Comparison of ENCODE assay signal across 8 cellular contexts in the genomic region with DNA sequence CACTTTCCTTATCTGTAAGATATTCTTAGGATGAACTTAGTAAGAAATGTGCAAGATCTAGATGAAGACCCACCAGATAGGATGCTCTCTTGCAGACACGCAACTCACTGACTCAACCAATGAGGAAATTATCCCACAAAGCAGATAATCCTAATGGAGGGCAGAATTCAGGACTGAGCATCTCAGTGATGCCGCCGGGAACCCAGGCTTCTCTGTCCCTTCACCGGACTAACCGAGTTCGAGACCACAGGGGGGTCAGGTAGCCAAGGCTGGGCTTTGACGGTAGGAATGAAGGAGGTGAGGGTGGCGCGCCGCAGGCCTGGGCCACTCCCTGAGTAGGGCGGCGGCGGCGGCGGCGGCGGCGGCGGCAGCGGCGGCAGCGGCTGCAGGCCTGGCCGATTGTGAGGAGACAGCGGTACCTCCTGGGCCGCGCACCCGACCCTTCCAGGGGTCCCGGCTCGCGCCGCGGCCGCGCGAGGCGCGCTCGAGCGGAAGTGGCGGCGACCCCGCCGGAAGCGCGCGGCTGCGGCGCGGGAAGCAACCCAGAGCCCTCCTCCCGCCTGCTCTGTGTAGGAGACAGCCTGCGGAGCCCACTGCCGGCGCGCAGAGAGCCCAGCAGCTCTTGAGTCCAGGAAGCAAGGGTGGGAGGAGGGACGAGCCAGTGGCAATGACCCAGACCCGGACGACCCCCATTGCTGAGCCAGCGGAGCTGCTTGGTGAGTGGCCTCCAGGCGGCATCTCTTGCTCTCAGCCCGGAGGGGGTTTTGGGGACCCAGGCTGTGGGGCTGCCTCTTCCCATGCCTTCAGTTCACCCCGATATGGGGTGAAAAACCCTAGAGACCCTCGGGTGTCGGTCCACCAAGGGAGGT. TPM values are rescaled to one million over a fixed set of nuclear protein-coding genes. Genes with fewer than 3 reads are reported as not detected.
DNase-seq lines count a peak whose midpoint lies in the region; ATAC-seq and TF ChIP-seq lines count a peak whose summit lies in the region.

A gene with protein sequence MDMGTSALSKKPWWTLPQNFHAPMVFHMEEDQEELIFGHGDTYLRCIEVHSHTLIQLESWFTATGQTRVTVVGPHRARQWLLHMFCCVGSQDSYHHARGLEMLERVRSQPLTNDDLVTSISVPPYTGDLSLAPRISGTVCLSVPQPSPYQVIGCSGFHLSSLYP (minus strand): TSS at position 496 of the 869 bp plus-strand sequence. CDS start 20,679 bp downstream, outside the sequence.

- H3K4me3 ChIP-seq in mucosa of rectum (ENCODE audit: low read length in 2 of 2) = peak within 1 kb of the TSS; percentile 76 to 81

- H3K36me3 Mint-ChIP-seq in activated CD8-positive, alpha-beta T cell treated with anti-CD3 and anti-CD28 coated beads, Interleukin-2, amount 10 ng/mL, durations not matched to agents 7 days and 5 days (ENCODE audit: low read depth) = peaks cover 29% of the 10 kb centered on the region
- H3K36me3 Mint-ChIP-seq in endothelial cell (ENCODE audit: low read depth, unreplicated experiment) = no peaks in the 10 kb centered on the region

- peak within 1 kb of the TSS; percentile 81 for H3K27ac Mint-ChIP-seq in activated CD8-positive, alpha-beta T cell treated with anti-CD3 and anti-CD28 coated beads, Interleukin-2, amount 10 ng/mL, durations not matched to agents 7 days and 5 days
- H3K27ac Mint-ChIP-seq in endothelial cell (ENCODE audit: unreplicated experiment) = no peak within 1 kb of the TSS

- TF ChIP-seq CTCF in endothelial cell (IDR thresholded peaks at IDR 0.05; ENCODE audit: unreplicated experiment) = no peak

- POLR2A ChIA-PET in activated CD8-positive, alpha-beta T cell treated with anti-CD3 and anti-CD28 coated beads, Interleukin-2, amount 10 ng/mL, durations not matched to agents 7 days and 5 days (lab: Charles Lee) = interaction anchor here (0.6 to 1.1 kb wide), 2 partner anchors 30 to 61 kb away, joined by 3 read pairs; no protein-coding TSS in a partner anchor

- DNase-seq in AG20443 (ENCODE audit: low spot score) (peak; percentile 88), NCI-H460 (ENCODE audit: extremely low read depth, low read depth) (peak; percentile 12), endothelial cell (ENCODE audit: low spot score) (peak; percentile 58)
- peak; percentile 74 for DNase-seq in activated CD8-positive, alpha-beta T cell treated with anti-CD3 and anti-CD28 coated beads, Interleukin-2, amount 10 ng/mL, durations not matched to agents 7 days and 5 days
- peak; percentile 20 to 22 for DNase-seq in stimulated activated CD8-positive, alpha-beta memory T cell treated with anti-CD3 and anti-CD28 coated beads, Interleukin-4, amount 100 ng/mL, for 4 hours (ENCODE audit: low read depth in 2 of 2, low spot score in 1 of 2)

- no peaks in the 10 kb centered on the region for H3K9me3 Mint-ChIP-seq in activated CD8-positive, alpha-beta T cell treated with anti-CD3 and anti-CD28 coated beads, Interleukin-2, amount 10 ng/mL, durations not matched to agents 7 days and 5 days (ENCODE audit: insufficient read depth)
- H3K9me3 Mint-ChIP-seq in endothelial cell (ENCODE audit: unreplicated experiment) = no peaks in the 10 kb centered on the region

- peak within 1 kb of the TSS; percentile 80 for H3K4me3 Mint-ChIP-seq in activated CD8-positive, alpha-beta T cell treated with anti-CD3 and anti-CD28 coated beads, Interleukin-2, amount 10 ng/mL, durations not matched to agents 7 days and 5 days
- H3K4me3 Mint-ChIP-seq in endothelial cell (ENCODE audit: unreplicated experiment) = peak within 1 kb of the TSS; percentile 74

- H3K9ac ChIP-seq in mucosa of rectum (ENCODE audit: low read depth in 1 of 2, low read length in 2 of 2) = peak within 1 kb of the TSS; percentile 47 to 56

- H3K4me1 Mint-ChIP-seq in activated CD8-positive, alpha-beta T cell treated with anti-CD3 and anti-CD28 coated beads, Interleukin-2, amount 10 ng/mL, durations not matched to agents 7 days and 5 days (ENCODE audit: low read depth) = peaks cover 30% of the 10 kb centered on the region
- peaks cover 11% of the 10 kb centered on the region for H3K4me1 Mint-ChIP-seq in endothelial cell (ENCODE audit: unreplicated experiment)

- no peaks in the 10 kb centered on the region for H3K27me3 Mint-ChIP-seq in activated CD8-positive, alpha-beta T cell treated with anti-CD3 and anti-CD28 coated beads, Interleukin-2, amount 10 ng/mL, durations not matched to agents 7 days and 5 days (ENCODE audit: low read depth)
- peaks cover 2% of the 10 kb centered on the region for H3K27me3 Mint-ChIP-seq in endothelial cell (ENCODE audit: unreplicated experiment)

- ATAC-seq in GM18867 (IDR thresholded peaks at IDR 0.05; ENCODE audit: unreplicated experiment) = peak; percentile 91
- peak; percentile 93 for ATAC-seq in HG03097 (IDR thresholded peaks at IDR 0.05; ENCODE audit: low FRiP score, unreplicated experiment)
- ATAC-seq in activated CD8-positive, alpha-beta T cell treated with anti-CD3 and anti-CD28 coated beads, Interleukin-2, amount 10 ng/mL, durations not matched to agents 7 days and 5 days = peak; percentile 93

- CTCF ChIA-PET in activated CD8-positive, alpha-beta T cell treated with anti-CD3 and anti-CD28 coated beads, Interleukin-2, amount 10 ng/mL, durations not matched to agents 7 days and 5 days (lab: Charles Lee) = interaction anchor here (0.7 to 0.9 kb wide), 2 partner anchors 16 to 77 kb away, joined by 3 read pairs; no protein-coding TSS in a partner anchor

- H3K9me3 ChIP-seq in mucosa of rectum (ENCODE audit: control insufficient read depth in 2 of 2, low read length in 2 of 2) = no peaks in the 10 kb centered on the region

- H3K4me1 ChIP-seq in mucosa of rectum (ENCODE audit: control insufficient read depth in 2 of 2, insufficient read depth in 2 of 2, low read length in 2 of 2) = peaks cover 0 to 4% of the 10 kb centered on the region in 2 donors

- H3K27me3 ChIP-seq in mucosa of rectum (ENCODE audit: control insufficient read depth in 2 of 2, insufficient read depth in 2 of 2, low read length in 2 of 2) = no peaks in the 10 kb centered on the region

- no peaks in the 10 kb centered on the region for H3K36me3 ChIP-seq in mucosa of rectum (ENCODE audit: control insufficient read depth in 2 of 2, insufficient read depth in 2 of 2, low read length in 2 of 2)

- no peak within 1 kb of the TSS for H3K27ac ChIP-seq in mucosa of rectum (ENCODE audit: low read depth in 2 of 2, low read length in 2 of 2)

RNA-seq across cellular contexts. Expression of the gene that starts here (rescaled TPM):
- 1.5 and 2.8 TPM in 2 replicates for total RNA-seq in NCI-H460 (2014; rRNA removed; shearing (Covaris generic))
- polyA plus RNA-seq in NCI-H460 (2014; cell fraction: nucleus; rRNA removed) = 11.7 and 12.8 TPM in 2 replicates
- total RNA-seq in activated CD8-positive, alpha-beta T cell treated with anti-CD3 and anti-CD28 coated beads, Interleukin-2, amount 10 ng/mL, durations not matched to agents 7 days and 5 days = 1 to 10 TPM; 6.8 to 7.4 TPM
- total RNA-seq in endothelial cell (ENCODE audit: unreplicated experiment) = 2.6 TPM

Comparison
In these comparisons a context has a peak if more than half of its experiments do, and no peak if none do; other contexts are left out.
1. DNase-seq: peak in every context shown above with its lines; median percentile 88 in AG20443; 74 in activated CD8-positive, alpha-beta T cell treated with anti-CD3 and anti-CD28 coated beads, Interleukin-2, amount 10 ng/mL, durations not matched to agents 7 days and 5 days; 58 in endothelial cell; 21 in stimulated activated CD8-positive, alpha-beta memory T cell treated with anti-CD3 and anti-CD28 coated beads, Interleukin-4, amount 100 ng/mL, for 4 hours; 12 in NCI-H460.